15 cellular contexts compared by ENCODE assay signal in the genomic region with DNA sequence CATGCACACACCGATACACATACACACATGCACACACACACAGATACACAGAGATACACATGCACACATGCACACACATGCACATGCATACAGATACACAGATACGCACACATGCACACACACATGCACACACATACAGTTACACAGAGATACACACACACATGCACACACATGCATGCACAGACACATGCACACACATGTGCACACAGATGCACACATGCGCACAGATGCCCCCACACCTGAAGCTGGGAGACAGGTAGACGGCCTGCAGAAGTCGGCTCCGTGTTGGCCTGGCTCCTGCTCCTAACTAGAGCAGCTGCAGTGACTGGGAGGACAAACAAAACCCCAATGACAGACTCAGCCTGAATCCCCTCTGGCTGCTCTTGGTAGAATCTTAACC. TPM values are rescaled to one million over a fixed set of nuclear protein-coding genes. Genes with fewer than 3 reads are reported as not detected.
"Had no signal": no experiment of that assay in that cellular context is flagged by ENCODE, and none has a peak within 500 bp of the region (broad histone marks: within the 10 kb centered on the region; RNA-seq: fewer than 3 reads in every experiment).

No MANE protein-coding gene starts in this region.

- H3K36me3 ChIP-seq: suprapubic skin, uterus had no signal

- H3K9me3 ChIP-seq: body of pancreas, suprapubic skin, uterus had no signal

- DNase-seq: activated CD4-positive, CD25-positive, alpha-beta regulatory T cell treated with anti-CD3 and anti-CD28 coated beads, Interleukin-2, amount 50 U/mL, for 72 hours; activated CD8-positive, alpha-beta T cell treated with anti-CD3 and anti-CD28 coated beads for 36 hours; body of pancreas; dermis blood vessel endothelial cell; erythroblast; nephron progenitor cell; stimulated activated CD4-positive, alpha-beta T cell treated with anti-CD3 and anti-CD28 coated beads, Interleukin-4, amount 100 ng/mL, for 1 hour; stimulated activated CD8-positive, alpha-beta memory T cell treated with anti-CD3 and anti-CD28 coated beads, Interleukin-4, amount 100 ng/mL, for 48 hours; stimulated activated naive CD8-positive, alpha-beta T cell treated with anti-CD3 and anti-CD28 coated beads, Interleukin-15, Interleukin-2, amounts not matched to agents 100 U/mL and 50 U/mL, for 24 hours had no signal

- H3K27me3 ChIP-seq: body of pancreas, hepatocyte, suprapubic skin, uterus had no signal

- H3K4me2 ChIP-seq: hepatocyte had no signal

- H3K4me3 ChIP-seq: body of pancreas, hepatocyte, suprapubic skin, uterus had no signal

- H3K4me1 ChIP-seq: body of pancreas, suprapubic skin, uterus had no signal

- H3K79me2 ChIP-seq: hepatocyte had no signal

- ATAC-seq: activated CD8-positive, alpha-beta T cell treated with anti-CD3 and anti-CD28 coated beads for 36 hours; body of pancreas; stimulated activated naive CD8-positive, alpha-beta T cell treated with anti-CD3 and anti-CD28 coated beads, Interleukin-15, Interleukin-2, amounts not matched to agents 100 U/mL and 50 U/mL, for 24 hours had no signal

- H2AFZ ChIP-seq: hepatocyte had no signal

- H3K27ac ChIP-seq: body of pancreas, hepatocyte, suprapubic skin, uterus had no signal

RNA-seq across cellular contexts. Expression of a gene that starts 46.8 kb away (rescaled TPM):
- total RNA-seq: activated CD8-positive, alpha-beta T cell treated with anti-CD3 and anti-CD28 coated beads for 36 hours; activated T-helper 1 cell treated with anti-CD3 and anti-CD28 coated beads, Interleukin-12 subunit alpha, Interleukin-12 subunit beta, Interleukin-2, Interleukin-4 antibody, amounts not matched to agents 30 ng/mL and 10 ng/mL and 1 ng/mL, durations not matched to agents 14 hours and 24 hours and 36 hours; dermis blood vessel endothelial cell; osteoblast; pulmonary artery endothelial cell; uterus had no signal
